ENCODE assay signal across 8 cellular contexts in the genomic region with DNA sequence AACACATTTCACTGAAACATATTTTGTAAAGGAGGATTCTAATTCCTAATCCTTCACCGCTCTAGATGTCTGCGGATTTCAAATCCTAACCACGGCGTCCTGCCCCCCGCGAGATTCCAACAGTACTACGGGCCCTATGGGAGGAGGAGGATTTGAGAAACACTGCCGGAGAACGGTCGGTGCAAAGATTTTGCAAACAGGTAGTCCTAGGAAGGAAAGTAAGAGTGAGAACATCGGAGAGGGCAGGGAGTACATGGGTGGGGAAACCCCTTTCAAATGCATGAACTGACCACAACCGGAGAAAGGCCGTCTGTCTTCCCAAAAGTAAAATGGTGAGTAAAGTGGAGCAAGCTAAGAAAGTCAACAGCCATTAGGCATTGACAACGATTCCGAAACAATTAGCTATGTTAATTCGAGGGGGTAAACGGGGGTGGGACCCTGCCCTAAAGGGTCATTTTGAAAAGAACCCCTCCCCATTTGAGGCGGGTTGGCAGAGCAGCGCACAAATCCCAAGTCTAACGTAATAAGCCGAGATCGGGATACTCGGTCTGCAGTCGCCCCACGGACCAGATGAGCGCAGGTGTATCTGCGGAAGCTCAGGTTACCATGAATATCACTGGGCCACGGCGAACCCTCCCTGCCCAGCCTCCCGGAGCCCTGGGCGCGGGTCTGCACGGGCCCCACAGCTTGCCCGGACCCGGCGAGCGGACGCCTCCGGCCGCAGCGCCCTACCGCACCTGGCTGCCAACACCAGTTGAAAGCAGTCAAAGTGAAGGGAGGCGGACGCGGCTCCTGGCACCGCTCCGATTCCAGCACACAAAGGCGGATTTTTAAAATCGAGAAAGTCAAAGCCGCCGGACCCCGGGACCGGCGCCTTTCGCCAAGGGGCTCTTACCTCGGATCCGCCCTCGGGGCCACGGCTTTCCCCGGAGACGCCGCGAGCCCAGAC. TPM values are rescaled to one million over a fixed set of nuclear protein-coding genes. Genes with fewer than 3 reads are reported as not detected.
DNase-seq lines count a peak whose midpoint lies in the region; ATAC-seq, FAIRE-seq and TF ChIP-seq lines count a peak whose summit lies in the region.

No MANE protein-coding gene starts in this region.

- H3K9me3 ChIP-seq in RWPE2 (ENCODE audit: severe bottlenecking) (no peaks in the 10 kb centered on the region), keratinocyte (ENCODE audit: control insufficient read depth, low read depth, low read length) (no peaks in the 10 kb centered on the region), small intestine (ENCODE audit: control insufficient read depth, low read depth) (no peaks in the 10 kb centered on the region)

- H3K4me3 ChIP-seq in RWPE2 (ENCODE audit: severe bottlenecking) (peak overlapping the region; percentile 62), keratinocyte (ENCODE audit: control insufficient read depth in 2 of 3, extremely low read depth in 1 of 3, insufficient read depth in 2 of 3, low read depth in 1 of 3, low read length in 3 of 3) (peak overlapping the region; percentile 61 to 91 (median 80)), small intestine (ENCODE audit: low read depth in 1 of 2, low read length in 2 of 2) (peak overlapping the region; percentile 71 to 96)

- H3K79me2 ChIP-seq in keratinocyte (ENCODE audit: control insufficient read depth, insufficient read depth, low read length) = no peaks in the 10 kb centered on the region

- dilution Hi-C loops in keratinocyte (cut with MboI; ENCODE audit: extremely low pct_ligation_motif_present, low sequenced_read_pairs) = no loop called here

- no peaks in the 10 kb centered on the region for H3K36me3 ChIP-seq in RWPE2 (ENCODE audit: low read depth)
- no peaks in the 10 kb centered on the region for H3K36me3 ChIP-seq in keratinocyte (ENCODE audit: control insufficient read depth in 2 of 2, extremely low read depth in 1 of 2, insufficient read depth in 2 of 2, low read length in 2 of 2)
- no peaks in the 10 kb centered on the region for H3K36me3 ChIP-seq in small intestine (ENCODE audit: control insufficient read depth in 2 of 2, insufficient read depth in 2 of 2, low read length in 2 of 2)

- peak overlapping the region; percentile 36 for H3K27ac ChIP-seq in RWPE2 (ENCODE audit: poor library complexity, severe bottlenecking)
- peak overlapping the region; percentile 84 for H3K27ac ChIP-seq in caudate nucleus (ENCODE audit: low read depth, low read length)
- H3K27ac ChIP-seq in keratinocyte (ENCODE audit: control insufficient read depth, insufficient read depth, low read length) = peak overlapping the region; percentile 39
- peak overlapping the region; percentile 95 for H3K27ac ChIP-seq in small intestine (ENCODE audit: low read depth in 1 of 2, low read length in 1 of 2)

- DNase-seq in Daoy (ENCODE audit: low read depth) = peak; percentile 60
- DNase-seq in HK-2 (ENCODE audit: unreplicated experiment) = peak; percentile 56
- peak; percentile 40 for DNase-seq in RWPE2 (ENCODE audit: low spot score)
- peak in 30 of 61 donors; percentile 3 to 71 (median 35) for DNase-seq in caudate nucleus (lab: John Stamatoyannopoulos, UW)
- DNase-seq in keratinocyte (ENCODE audit: low read depth, low spot score) = no peak
- DNase-seq in small intestine = peak; percentile 65
- DNase-seq in epidermal melanocyte (ENCODE audit: insufficient read length, low spot score) = no peak

- peak overlapping the region; percentile 90 for H2AFZ ChIP-seq in keratinocyte (ENCODE audit: control insufficient read depth, low read length)

- H3K9me1 ChIP-seq in keratinocyte (ENCODE audit: control insufficient read depth, extremely low read depth, insufficient read depth, low read length) = no peaks in the 10 kb centered on the region

- TF ChIP-seq CTCF in RWPE2 (IDR thresholded peaks at IDR 0.05; ENCODE audit: poor library complexity, severe bottlenecking) (no peak), keratinocyte (optimal IDR thresholded peaks at IDR 0.05 in 1 of 3, IDR thresholded peaks at IDR 0.05 in 1 of 3, conservative IDR thresholded peaks at IDR 0.05 in 1 of 3; ENCODE audit: extremely low read depth in 1 of 3, insufficient read depth in 2 of 3, low read length in 3 of 3) (no peak)

- peak overlapping the region; percentile 64 for H3K9ac ChIP-seq in keratinocyte (ENCODE audit: control insufficient read depth, extremely low read depth, insufficient read depth, low read length)

- H3K27me3 ChIP-seq in RWPE2 (ENCODE audit: insufficient read depth, poor library complexity, severe bottlenecking) = no peaks in the 10 kb centered on the region
- no peaks in the 10 kb centered on the region for H3K27me3 ChIP-seq in keratinocyte (ENCODE audit: control insufficient read depth, extremely low read depth, insufficient read depth, low read length)
- H3K27me3 ChIP-seq in small intestine (ENCODE audit: control insufficient read depth in 2 of 2, insufficient read depth in 2 of 2, low read length in 2 of 2) = no peaks in the 10 kb centered on the region

- peak overlapping the region; percentile 97 for H3K4me2 ChIP-seq in keratinocyte (ENCODE audit: control insufficient read depth, extremely low read depth, insufficient read depth, low read depth, low read length)

- H4K20me1 ChIP-seq in keratinocyte (ENCODE audit: control insufficient read depth, extremely low read depth, insufficient read depth, low read length) = no peaks in the 10 kb centered on the region

- ATAC-seq in GM21423 (IDR thresholded peaks at IDR 0.05; ENCODE audit: unreplicated experiment) = peak; percentile 38
- peak; percentile 62 for ATAC-seq in RWPE2 (ENCODE audit: low read depth)

- FAIRE-seq in keratinocyte (lab: Jason Lieb, UNC) = no peak
- no peak for FAIRE-seq in small intestine (lab: Jason Lieb, UNC)

- H3K4me1 ChIP-seq in RWPE2 (ENCODE audit: insufficient read depth, poor library complexity, severe bottlenecking) (no peaks in the 10 kb centered on the region), keratinocyte (ENCODE audit: control insufficient read depth, extremely low read depth, insufficient read depth, low read length) (peaks cover 12% of the 10 kb centered on the region), small intestine (ENCODE audit: control insufficient read depth in 2 of 2, insufficient read depth in 1 of 2, low read depth in 1 of 2, low read length in 1 of 2) (no peaks in the 10 kb centered on the region)

- WGBS in small intestine, 3 donors = 1 to 2% (median 1%) methylated on average over 58 to 63 of the region's 63 CpGs

RNA-seq across cellular contexts. Expression of a gene that starts 0.6 kb away (rescaled TPM):
- 21.1 and 31.6 TPM in 2 replicates for total RNA-seq in Daoy (2014; rRNA removed; shearing (Covaris generic))
- polyA plus RNA-seq in keratinocyte (2.0 to 4.0 TPM (median 2.7 TPM) in 3 replicates), small intestine (10 to 100 TPM; 38.0 to 56.1 (median 55.4) TPM)
- 4.3 TPM for polyA plus RNA-seq in keratinocyte (2011; ENCODE audit: low read depth)
- polyA plus RNA-seq in keratinocyte (2011; cell fraction: cytosol; rRNA removed) = 2.0 and 3.9 TPM in 2 replicates
- 3.0 and 4.3 TPM in 2 replicates for polyA plus RNA-seq in keratinocyte (2011; cell fraction: nucleus; rRNA removed)
- 1.7 and 2.2 TPM in 2 replicates for polyA plus RNA-seq in keratinocyte (2012; ENCODE audit: low replicate concordance)
- polyA minus RNA-seq in keratinocyte = 0.20 to 12.1 TPM (median 4.8 TPM) in 3 replicates
- polyA minus RNA-seq in keratinocyte (2011; cell fraction: cytosol; rRNA and poly(A)+ RNA removed) = 2.1 TPM
- polyA minus RNA-seq in keratinocyte (2011; cell fraction: nucleus; rRNA and poly(A)+ RNA removed) = 3.1 and 7.3 TPM in 2 replicates

Comparison
In these comparisons a context has a peak if more than half of its experiments do, and no peak if none do; other contexts are left out.
1. DNase-seq: peak in Daoy (single experiment), HK-2 (single experiment), RWPE2 (single experiment) and small intestine (single experiment); none in keratinocyte (single experiment) and epidermal melanocyte (single experiment).
2. H3K27ac ChIP-seq: peak in every context shown above with its lines; median percentile 95 in small intestine; 84 in caudate nucleus; 39 in keratinocyte; 36 in RWPE2.
3. RNA of a gene that starts 0.6 kb away (polyA plus RNA-seq): 38.0 to 56.1 TPM in small intestine; 1.7 to 4.3 TPM in keratinocyte; every median in the first group is over 4 times any median in the second.
4. Peak in every context shown above with its lines, with median percentiles within 50 percentile points of each other: H3K4me3 ChIP-seq.